ENCODE assay signal across 13 cellular contexts in the genomic region with DNA sequence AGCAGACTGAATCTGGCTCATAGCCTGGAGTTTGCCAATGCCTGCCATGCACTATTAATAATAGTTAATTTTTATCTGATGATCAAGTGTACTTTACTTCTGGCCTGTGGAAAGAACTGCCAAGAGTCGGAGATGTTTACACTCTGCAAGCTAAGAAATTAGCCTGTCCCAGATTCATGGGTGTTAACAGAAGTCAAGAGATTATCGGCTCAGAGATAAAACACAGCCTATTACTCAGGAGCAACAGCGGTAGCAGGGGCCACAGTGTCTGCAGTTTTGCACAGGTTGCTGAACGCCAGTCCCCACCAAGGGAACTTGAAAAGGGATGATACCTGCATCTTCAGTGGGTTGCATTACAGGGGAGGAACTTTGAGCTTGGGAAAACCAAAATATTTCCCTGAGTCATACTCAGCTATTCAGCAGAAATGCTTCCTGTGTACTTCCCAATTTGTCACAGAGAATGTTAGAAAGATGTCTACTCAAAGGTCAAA. TPM values are rescaled to one million over a fixed set of nuclear protein-coding genes. Genes with fewer than 3 reads are reported as not detected.
DNase-seq lines count a peak whose midpoint lies in the region; ATAC-seq, FAIRE-seq and TF ChIP-seq lines count a peak whose summit lies in the region.
"Had no signal": no experiment of that assay in that cellular context is flagged by ENCODE, and none has a peak within 500 bp of the region (broad histone marks: within the 10 kb centered on the region; RNA-seq: fewer than 3 reads in every experiment).

No MANE protein-coding gene starts in this region.

- H4K91ac ChIP-seq in IMR-90 (ENCODE audit: insufficient read depth, low read depth, low read length) (peak overlapping the region; percentile 35; the same call in 1 of the 2 replicates), mesenchymal stem cell (ENCODE audit: low read length) (no peak overlapping the region)

- H4K20me1 ChIP-seq in IMR-90 (ENCODE audit: insufficient read depth, low read length), result no peaks in the 10 kb centered on the region
- H4K20me1 ChIP-seq: BLaER1 treated with 17β-estradiol and CSF1 and Interleukin-3, amounts not matched to agents 10 nM and 100 nM had no signal

- peak overlapping the region; percentile 41; the same call in 1 of the 2 replicates for H3K56ac ChIP-seq in IMR-90 (ENCODE audit: extremely low read depth, insufficient read depth, low read length)

- H3K27me3 ChIP-seq in IMR-90 (ENCODE audit: control insufficient read depth, insufficient read depth, low read length), result no peaks in the 10 kb centered on the region
- H3K27me3 ChIP-seq in mesenchymal stem cell (ENCODE audit: control insufficient read depth in 1 of 2, insufficient read depth in 1 of 2, low read length in 2 of 2), result no peaks in the 10 kb centered on the region
- H3K27me3 ChIP-seq: BLaER1 treated with 17β-estradiol and CSF1 and Interleukin-3, amounts not matched to agents 10 nM and 100 nM had no signal

- H3K14ac ChIP-seq in IMR-90 (replicated peaks; ENCODE audit: low read depth, low read length) (peak overlapping the region; percentile 27; the same call in 1 of the 2 replicates), mesenchymal stem cell (ENCODE audit: low read length in 2 of 2) (no peak overlapping the region)

- H3K4me3 Mint-ChIP-seq in dendritic cell treated with granulocyte-macrophage colony-stimulating factor and Interleukin-4, amounts not matched to agents 40 ng/mL and 50 ng/mL, for 4 days, result no peak overlapping the region
- H3K4me3 Mint-ChIP-seq: activated B cell treated with CpG ODN at 0.5 μM for 24 hours; activated T-helper 1 cell treated with anti-CD3 and anti-CD28 coated beads, Interleukin-12 subunit alpha, Interleukin-12 subunit beta, Interleukin-2, Interleukin-4 antibody, amounts not matched to agents 30 ng/mL and 10 ng/mL and 1 ng/mL, durations not matched to agents 14 hours and 24 hours and 36 hours had no signal

- H2AFZ ChIP-seq in IMR-90 (replicated peaks; ENCODE audit: low read length, poor library complexity) (peak overlapping the region; percentile 68), mesenchymal stem cell (ENCODE audit: low read depth, low read length) (no peak overlapping the region)

- no TSS peak for BruUV-seq in IMR-90 (replicated peaks; lab: Mats Ljungman, UMichigan)

- peak overlapping the region; percentile 85 for H3K4me2 ChIP-seq in IMR-90 (ENCODE audit: low read depth, low read length)
- no peak overlapping the region for H3K4me2 ChIP-seq in mesenchymal stem cell (ENCODE audit: low read length, poor library complexity, severe bottlenecking)

- TF ChIP-seq RAD21 in IMR-90 (IDR thresholded peaks at IDR 0.05; ENCODE audit: low read length), result no peak

- H3K9ac ChIP-seq in IMR-90 (ENCODE audit: low read depth, low read length) (0 out of 2 replicates have a peak overlapping the region, but pooled peaks have one; percentile 35), mesenchymal stem cell (ENCODE audit: low read length) (peak overlapping the region; percentile 53)
- H3K9ac ChIP-seq: BLaER1 treated with 17β-estradiol and CSF1 and Interleukin-3, amounts not matched to agents 10 nM and 100 nM had no signal

- no peak overlapping the region for H2AK9ac ChIP-seq in IMR-90 (replicated peaks; ENCODE audit: low read depth, low read length, poor library complexity)

- 0 out of 2 replicates have a peak, but pooled peaks have one; percentile 3 for ATAC-seq in IMR-90 (ENCODE audit: low read depth)
- ATAC-seq in GM21737 (IDR thresholded peaks at IDR 0.05; ENCODE audit: unreplicated experiment), result no peak

- no peak for FAIRE-seq in GM12891 (lab: Jason Lieb, UNC)
- FAIRE-seq: islet of Langerhans had no signal

- H3K4me3 ChIP-seq in IMR-90 (ENCODE audit: insufficient read depth, low read depth, low read length) (no peak overlapping the region), mesenchymal stem cell (ENCODE audit: insufficient read depth in 1 of 2, low read depth in 1 of 2, low read length in 2 of 2) (peak overlapping the region in 1 of 2 experiments; percentile 49)
- H3K4me3 ChIP-seq: BLaER1 treated with 17β-estradiol and CSF1 and Interleukin-3, amounts not matched to agents 10 nM and 100 nM had no signal

- H2BK12ac ChIP-seq in mesenchymal stem cell (ENCODE audit: low read length in 2 of 2), result no peak overlapping the region

- H3K4me1 Mint-ChIP-seq in dendritic cell treated with granulocyte-macrophage colony-stimulating factor and Interleukin-4, amounts not matched to agents 40 ng/mL and 50 ng/mL, for 4 days (ENCODE audit: low read depth), result peaks cover 41% of the 10 kb centered on the region

- POLR2A ChIA-PET in IMR-90 (lab: Charles Lee; ENCODE audit: unreplicated experiment), result interaction anchor here (0.6 kb wide), 1 partner anchor 27 kb away, joined by 7 read pairs; no protein-coding TSS in a partner anchor

- TF ChIP-seq CTCF in 22Rv1 (IDR thresholded peaks at IDR 0.05), result no peak
- TF ChIP-seq CTCF in IMR-90 (conservative IDR thresholded peaks at IDR 0.05; ENCODE audit: low read depth, low read length), result no peak

- no peak overlapping the region for H3K18ac ChIP-seq in IMR-90 (ENCODE audit: low read depth, low read length)
- no peak overlapping the region for H3K18ac ChIP-seq in mesenchymal stem cell (ENCODE audit: low read depth in 1 of 2, low read length in 2 of 2)

- peaks cover 24% of the 10 kb centered on the region for H3K9me1 ChIP-seq in IMR-90 (ENCODE audit: insufficient read depth, low read length)

- in situ Hi-C loops in IMR-90 (cut with MboI; ENCODE audit: low sequenced_read_pairs), result no loop called here

- peak overlapping the region; percentile 29 for H3K4ac ChIP-seq in IMR-90 (ENCODE audit: low read depth, low read length)
- H3K4ac ChIP-seq in mesenchymal stem cell (ENCODE audit: low read depth in 1 of 2, low read length in 2 of 2), result no peak overlapping the region

- H3K23ac ChIP-seq in IMR-90 (ENCODE audit: low read depth, low read length), result peak overlapping the region; percentile 57; the same call in 1 of the 2 replicates
- no peak overlapping the region for H3K23ac ChIP-seq in mesenchymal stem cell (ENCODE audit: low read length in 2 of 2)

- H3K27ac ChIP-seq in 22Rv1 (peak overlapping the region; percentile 32; the same call in 1 of the 2 replicates), IMR-90 (ENCODE audit: insufficient read depth, low read length) (peak overlapping the region; percentile 88; the same call in 1 of the 2 replicates), mesenchymal stem cell (ENCODE audit: low read length, poor library complexity, severe bottlenecking) (no peak overlapping the region)

- H3K36me3 ChIP-seq in IMR-90 (ENCODE audit: control insufficient read depth, insufficient read depth, low read length) (no peaks in the 10 kb centered on the region), mesenchymal stem cell (ENCODE audit: control insufficient read depth in 1 of 2, insufficient read depth in 2 of 2, low read depth in 1 of 2, low read length in 2 of 2) (peaks cover 0 to 8% of the 10 kb centered on the region in 2 experiments)
- H3K36me3 ChIP-seq: BLaER1 treated with 17β-estradiol and CSF1 and Interleukin-3, amounts not matched to agents 10 nM and 100 nM had no signal

- no peak overlapping the region for H4K5ac ChIP-seq in IMR-90 (ENCODE audit: low read depth, low read length)

- dilution Hi-C loops in IMR-90 (cut with HindIII; ENCODE audit: low sequenced_read_pairs, unreplicated experiment), result no loop called here

- intact Hi-C loops in IMR-90 (cut with micrococcal nuclease), result loop anchor here (1.0 to 2.0 kb wide), 2 partner anchors 24 to 127 kb away; no protein-coding TSS in a partner anchor
- intact Hi-C loops in dendritic cell treated with granulocyte-macrophage colony-stimulating factor and Interleukin-4, amounts not matched to agents 40 ng/mL and 50 ng/mL, for 4 days (cut with micrococcal nuclease), result loop anchor here (5.0 kb wide), 1 partner anchor 141 kb away; no protein-coding TSS in a partner anchor

- no peak for TF ChIP-seq POLR2A in IMR-90 (IDR thresholded peaks at IDR 0.05; ENCODE audit: low read depth, low read length)
- TF ChIP-seq POLR2A in GM12891 (IDR thresholded peaks at IDR 0.05; ENCODE audit: low read depth, low read length), result no peak

- H4K8ac ChIP-seq in IMR-90 (ENCODE audit: low read depth in 2 of 2, low read length in 2 of 2), result peak overlapping the region; percentile 66 to 91; a peak in 3 of 4 replicates
- H4K8ac ChIP-seq in mesenchymal stem cell (ENCODE audit: low read length), result no peak overlapping the region

- H2BK20ac ChIP-seq in IMR-90 (ENCODE audit: low read depth, low read length), result peak overlapping the region; percentile 11

- H2BK120ac ChIP-seq in IMR-90 (ENCODE audit: low read depth, low read length) (peak overlapping the region; percentile 77), mesenchymal stem cell (ENCODE audit: low read depth, low read length) (no peak overlapping the region)

- peak overlapping the region; percentile 37 for H2BK5ac ChIP-seq in IMR-90 (ENCODE audit: low read depth, low read length, poor library complexity, severe bottlenecking)
- H2BK5ac ChIP-seq in mesenchymal stem cell (ENCODE audit: low read depth, low read length, poor library complexity, severe bottlenecking), result no peak overlapping the region

- no peaks in the 10 kb centered on the region for H3K9me3 ChIP-seq in IMR-90 (ENCODE audit: control insufficient read depth, insufficient read depth, low read length)
- H3K9me3 ChIP-seq in mesenchymal stem cell (ENCODE audit: control insufficient read depth, low read length), result no peaks in the 10 kb centered on the region
- H3K9me3 ChIP-seq: BLaER1 treated with 17β-estradiol and CSF1 and Interleukin-3, amounts not matched to agents 10 nM and 100 nM had no signal

- H3K79me1 ChIP-seq in IMR-90 (ENCODE audit: low read depth in 1 of 2, low read length in 2 of 2) (peaks cover 12 to 19% of the 10 kb centered on the region in 2 experiments; a peak in 3 of 4 replicates), mesenchymal stem cell (replicated peaks; ENCODE audit: low read length, poor library complexity, severe bottlenecking) (peaks cover 4% of the 10 kb centered on the region)

- peak overlapping the region; percentile 98; the same call in 2 of the 3 replicates for H2BK15ac ChIP-seq in IMR-90 (ENCODE audit: low read depth, low read length)
- no peak overlapping the region for H2BK15ac ChIP-seq in mesenchymal stem cell (ENCODE audit: low read depth, poor library complexity, severe bottlenecking)

- no CpG with 5 or more reads among the region's 4 CpGs for WGBS in IMR-90 (ENCODE audit: extremely low coverage in 2 of 2, insufficient read length in 1 of 2), 2 experiments
- 44% methylated on average over 4 of the region's 4 CpGs for WGBS in mesenchymal stem cell

- H2AK5ac ChIP-seq in IMR-90 (ENCODE audit: low read depth, low read length), result 0 out of 2 replicates have a peak overlapping the region, but pooled peaks have one; percentile 42
- no peak overlapping the region for H2AK5ac ChIP-seq in mesenchymal stem cell (ENCODE audit: low read length, severe bottlenecking)

- H3K27ac Mint-ChIP-seq in dendritic cell treated with granulocyte-macrophage colony-stimulating factor and Interleukin-4, amounts not matched to agents 40 ng/mL and 50 ng/mL, for 4 days, result peak overlapping the region; percentile 58
- H3K27ac Mint-ChIP-seq: activated B cell treated with CpG ODN at 0.5 μM for 24 hours; activated T-helper 1 cell treated with anti-CD3 and anti-CD28 coated beads, Interleukin-12 subunit alpha, Interleukin-12 subunit beta, Interleukin-2, Interleukin-4 antibody, amounts not matched to agents 30 ng/mL and 10 ng/mL and 1 ng/mL, durations not matched to agents 14 hours and 24 hours and 36 hours had no signal

- DNase-seq in IMR-90 (peak; percentile 49), mesenchymal stem cell (peak; percentile 37), GM12891 (ENCODE audit: insufficient read length, low spot score) (no peak), C1 segment of cervical spinal cord (lab: John Stamatoyannopoulos, UW) (no peak)
- DNase-seq in activated effector memory CD4-positive, alpha-beta T cell treated with Interleukin-2 at 50 U/mL for 16 hours, result no peak
- DNase-seq: activated B cell treated with CpG ODN at 0.5 μM for 24 hours, NCI-H187 had no signal

- no peaks in the 10 kb centered on the region for H3K9me3 Mint-ChIP-seq in dendritic cell treated with granulocyte-macrophage colony-stimulating factor and Interleukin-4, amounts not matched to agents 40 ng/mL and 50 ng/mL, for 4 days
- H3K9me3 Mint-ChIP-seq: activated B cell treated with CpG ODN at 0.5 μM for 24 hours; activated T-helper 1 cell treated with anti-CD3 and anti-CD28 coated beads, Interleukin-12 subunit alpha, Interleukin-12 subunit beta, Interleukin-2, Interleukin-4 antibody, amounts not matched to agents 30 ng/mL and 10 ng/mL and 1 ng/mL, durations not matched to agents 14 hours and 24 hours and 36 hours had no signal

- H3K4me1 ChIP-seq in IMR-90 (ENCODE audit: control insufficient read depth, insufficient read depth, low read length), result peaks cover 15% of the 10 kb centered on the region
- H3K4me1 ChIP-seq in mesenchymal stem cell (ENCODE audit: control insufficient read depth, insufficient read depth, low read depth, low read length), result peaks cover 9% of the 10 kb centered on the region

- H3K27me3 Mint-ChIP-seq in dendritic cell treated with granulocyte-macrophage colony-stimulating factor and Interleukin-4, amounts not matched to agents 40 ng/mL and 50 ng/mL, for 4 days, result no peaks in the 10 kb centered on the region
- H3K27me3 Mint-ChIP-seq: activated B cell treated with CpG ODN at 0.5 μM for 24 hours had no signal

- CTCF ChIA-PET in IMR-90 (lab: Yijun Ruan, JAX), result interaction anchor here (1.0 kb wide), 1 partner anchor 10 kb away, joined by 3 read pairs; no protein-coding TSS in a partner anchor

- H3K36me3 Mint-ChIP-seq in dendritic cell treated with granulocyte-macrophage colony-stimulating factor and Interleukin-4, amounts not matched to agents 40 ng/mL and 50 ng/mL, for 4 days (ENCODE audit: low read depth), result peaks cover 16% of the 10 kb centered on the region

RNA-seq across cellular contexts. Expression of gene ADI1, which starts 4.3 kb away (rescaled TPM):
- total RNA-seq in IMR-90 (2012; rRNA removed), result 43.2 and 49.7 TPM in 2 replicates
- polyA plus RNA-seq in IMR-90 (2012; rRNA removed), result 40.7 and 46.0 TPM in 2 replicates
- 29.8 and 43.8 TPM in 2 replicates for polyA plus RNA-seq in IMR-90 (2012; cell fraction: cytosol; rRNA removed)
- 17.0 and 52.0 TPM in 2 replicates for polyA plus RNA-seq in IMR-90 (2012; cell fraction: nucleus; rRNA removed; ENCODE audit: low replicate concordance)
- polyA plus RNA-seq in mesenchymal stem cell (2013, experiment 1 of 2), result 59.5 TPM
- 60.1 TPM for polyA plus RNA-seq in mesenchymal stem cell (2013, experiment 2 of 2)
- polyA plus RNA-seq in GM12891 (2012; ENCODE audit: low read depth, missing spikeins), result 16.1 TPM

RNA-seq across cellular contexts. Expression of gene RNASEH1, which starts 34.5 kb away (rescaled TPM):
- 23.7 and 38.3 TPM in 2 replicates for total RNA-seq in IMR-90 (2012; rRNA removed)
- 21.7 and 23.5 TPM in 2 replicates for polyA plus RNA-seq in IMR-90 (2012; rRNA removed)
- 11.6 and 14.9 TPM in 2 replicates for polyA plus RNA-seq in IMR-90 (2012; cell fraction: cytosol; rRNA removed)
- polyA plus RNA-seq in IMR-90 (2012; cell fraction: nucleus; rRNA removed; ENCODE audit: low replicate concordance), result 6.1 and 14.1 TPM in 2 replicates
- 28.0 TPM for polyA plus RNA-seq in mesenchymal stem cell (2013, experiment 1 of 2)
- polyA plus RNA-seq in mesenchymal stem cell (2013, experiment 2 of 2), result 28.9 TPM
- 19.1 TPM for polyA plus RNA-seq in GM12891 (2012; ENCODE audit: low read depth, missing spikeins)

RNA-seq across cellular contexts. Expression of gene RPS7, which starts 51.5 kb away (rescaled TPM):
- 3,111 and 3,387 TPM in 2 replicates for total RNA-seq in IMR-90 (2012; rRNA removed)
- polyA plus RNA-seq in IMR-90 (2012; rRNA removed), result 1,199 and 1,260 TPM in 2 replicates
- 1,489 and 3,890 TPM in 2 replicates for polyA plus RNA-seq in IMR-90 (2012; cell fraction: cytosol; rRNA removed)
- 261 and 727 TPM in 2 replicates for polyA plus RNA-seq in IMR-90 (2012; cell fraction: nucleus; rRNA removed; ENCODE audit: low replicate concordance)
- 4,758 TPM for polyA plus RNA-seq in mesenchymal stem cell (2013, experiment 1 of 2)
- 4,603 TPM for polyA plus RNA-seq in mesenchymal stem cell (2013, experiment 2 of 2)
- 3,128 TPM for polyA plus RNA-seq in GM12891 (2012; ENCODE audit: low read depth, missing spikeins)

Comparison
In these comparisons a context has a peak if more than half of its experiments do, and no peak if none do; other contexts are left out.
1. DNase-seq: peak in IMR-90 (single experiment) and mesenchymal stem cell (single experiment); none in GM12891 (single experiment), C1 segment of cervical spinal cord (0 of 14) and activated effector memory CD4-positive, alpha-beta T cell treated with Interleukin-2 at 50 U/mL for 16 hours (single experiment).